Comparison of ENCODE assay signal across 8 cellular contexts in the genomic region with DNA sequence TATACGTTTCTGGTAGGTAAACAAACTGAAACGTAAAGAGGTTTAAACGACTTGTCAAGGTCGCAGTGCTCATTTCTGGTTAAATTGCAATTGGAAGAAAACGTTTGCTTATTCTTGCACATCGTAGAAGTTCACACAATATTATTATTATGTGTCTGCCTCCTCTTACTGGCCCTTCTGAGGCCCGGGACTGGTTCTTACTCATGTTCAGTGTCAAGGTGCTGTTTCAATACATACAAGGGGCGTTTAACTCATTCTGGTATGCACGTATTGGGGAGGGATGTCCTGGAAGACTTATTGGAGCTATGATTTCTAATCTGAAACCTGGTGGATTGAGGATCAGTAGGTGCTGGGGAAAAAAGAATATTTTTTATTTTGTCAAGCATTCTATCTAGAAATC. TPM values are rescaled to one million over a fixed set of nuclear protein-coding genes. Genes with fewer than 3 reads are reported as not detected.
DNase-seq lines count a peak whose midpoint lies in the region; ATAC-seq, FAIRE-seq and TF ChIP-seq lines count a peak whose summit lies in the region.

No MANE protein-coding gene starts in this region.

- no peak for TF ChIP-seq CTCF in AG09309 (IDR thresholded peaks at IDR 0.05; ENCODE audit: control insufficient read depth, insufficient read depth, low read depth, low read length, missing control alignments)
- no peak for TF ChIP-seq CTCF in pancreas (IDR thresholded peaks at IDR 0.05)

- DNase-seq in AG09309 (ENCODE audit: low read depth) (no peak), RKO (ENCODE audit: low spot score) (peak; percentile 61), erythroblast (lab: John Stamatoyannopoulos, UW) (peak; percentile 27 to 52), pancreas (no peak), UCSD-AML1 (lab: John Stamatoyannopoulos, UW; ENCODE audit: unreplicated experiment) (no peak), ureter (ENCODE audit: low spot score) (no peak), SIG-M5 (lab: John Stamatoyannopoulos, UW) (no peak)

- H3K4me1 ChIP-seq in pancreas, result peaks cover 0 to 23% (median 22%) of the 10 kb centered on the region in 3 donors

- peaks cover 0 to 18% (median 0%) of the 10 kb centered on the region in 4 donors for H3K27me3 ChIP-seq in pancreas

- peak overlapping the region in 1 of 4 donors; percentile 84 for H3K27ac ChIP-seq in pancreas

- TF ChIP-seq POLR2A in erythroblast (IDR thresholded peaks at IDR 0.05; ENCODE audit: low read length), result no peak

- H3K9me3 ChIP-seq in pancreas, result no peaks in the 10 kb centered on the region

- WGBS in pancreas, 2 donors, result 1% methylated on average over 9 of the region's 9 CpGs

- H3K36me3 ChIP-seq in pancreas, result peaks cover 0 to 16% (median 0%) of the 10 kb centered on the region in 3 donors

- H3K4me3 ChIP-seq in AG09309 (ENCODE audit: control insufficient read depth, low read depth, low read length) (peak overlapping the region; percentile 62), pancreas (peak overlapping the region; percentile 53 to 78 (median 64))

- FAIRE-seq in pancreas (lab: Jason Lieb, UNC), result no peak

- intact Hi-C loops in pancreas (cut with DNase I), result no loop called here

- peak; percentile 7 for ATAC-seq in GM21423 (IDR thresholded peaks at IDR 0.05; ENCODE audit: unreplicated experiment)
- ATAC-seq in pancreas, result peak; percentile 2 to 32 (median 8)

RNA-seq across cellular contexts. Expression of a gene that starts 0.9 kb away (rescaled TPM):
- total RNA-seq in pancreas (10 to 100 TPM in 4 of 6 donors, 1 to 10 TPM in 2; 7.2 to 14.1 (median 10.9) TPM), ureter (32.2 TPM)
- polyA plus RNA-seq in pancreas, result 10 to 100 TPM; 10.1 to 23.3 TPM

RNA-seq across cellular contexts. Expression of a gene that starts 26.2 kb away (rescaled TPM):
- total RNA-seq in pancreas, result 1 to 10 TPM in 2 of 6 donors, under 1 TPM in 4; 0.16 to 1.4 (median 0.68) TPM
- polyA plus RNA-seq in pancreas, result 1 to 10 TPM; 1.1 to 1.2 TPM
- total RNA-seq in ureter, result 0.96 TPM

RNA-seq across cellular contexts. Expression of a gene that starts 26.4 kb away (rescaled TPM):
- total RNA-seq in pancreas, result 10 to 100 TPM; 19.8 to 47.2 (median 32.0) TPM
- polyA plus RNA-seq in pancreas, result 10 to 100 TPM; 54.5 to 80.8 TPM
- 105 TPM for total RNA-seq in ureter

Comparison
In these comparisons a context has a peak if more than half of its experiments do, and no peak if none do; other contexts are left out.
1. DNase-seq: peak in RKO (single experiment) and erythroblast (2 of 2); none in AG09309 (single experiment), pancreas (0 of 6), UCSD-AML1 (single experiment), ureter (single experiment) and SIG-M5 (single experiment).